ENCODE assay signal across 8 cellular contexts in the genomic region with DNA sequence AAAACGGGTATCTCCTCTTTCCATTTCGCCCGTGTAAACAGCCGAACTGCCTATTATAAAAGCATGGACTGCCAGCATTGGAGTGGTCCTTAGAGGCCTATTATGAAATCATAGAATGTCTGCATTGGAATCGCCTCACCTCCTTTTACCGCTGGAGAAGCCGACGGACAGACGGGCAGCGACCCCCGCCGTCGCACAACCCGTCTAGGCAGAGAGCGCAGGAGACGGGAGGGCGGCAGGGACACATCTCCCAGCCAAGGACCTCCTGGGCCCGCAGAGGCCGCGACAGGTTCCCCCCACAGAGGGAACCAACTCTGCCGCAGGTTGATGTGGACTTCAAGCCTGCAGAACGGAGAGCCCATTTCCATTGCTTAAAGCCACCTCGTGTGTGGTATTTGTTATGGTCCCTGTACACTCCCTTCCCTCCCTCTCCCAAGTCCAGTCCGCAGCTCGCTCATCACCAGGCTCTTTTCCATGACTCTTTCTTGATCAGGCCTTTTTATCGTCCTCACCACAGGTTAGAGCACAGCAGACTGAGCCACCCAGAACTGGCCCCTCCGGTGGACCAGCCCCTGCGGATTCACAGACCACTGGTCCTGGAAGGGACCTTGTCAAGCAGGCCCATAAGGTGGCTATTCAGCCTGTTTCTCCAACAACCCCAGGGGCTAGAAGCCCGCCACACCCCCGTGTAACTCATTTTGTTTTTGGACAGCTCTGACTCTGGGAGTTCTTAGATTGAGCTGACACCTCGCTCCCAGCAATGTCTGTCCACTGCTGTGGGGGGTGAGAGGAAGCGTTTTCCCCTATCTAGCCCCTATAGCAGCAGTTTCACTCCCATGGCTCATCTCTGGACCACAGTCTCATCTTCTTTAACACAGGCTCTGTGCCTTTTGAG.
DNase-seq lines count a peak whose midpoint lies in the region; ATAC-seq lines count a peak whose summit lies in the region.

No MANE protein-coding gene starts in this region.

- H3K4me3 ChIP-seq in iPS-18c (ENCODE audit: insufficient read depth, low read depth, low read length), result peak overlapping the region; percentile 82

- H3K27me3 Mint-ChIP-seq in activated naive CD8-positive, alpha-beta T cell treated with anti-CD3 and anti-CD28 coated beads, Interleukin-2, amount 50 U/mL, for 24 hours, result no peaks in the 10 kb centered on the region

- peak; percentile 15 for ATAC-seq in HG03280 (IDR thresholded peaks at IDR 0.05; ENCODE audit: unreplicated experiment)
- ATAC-seq in activated naive CD8-positive, alpha-beta T cell treated with anti-CD3 and anti-CD28 coated beads, Interleukin-2, amount 50 U/mL, for 24 hours, result no peak

- peaks cover 2% of the 10 kb centered on the region for H3K9me3 ChIP-seq in iPS-18c (ENCODE audit: control insufficient read depth, insufficient read depth, low read length)

- peaks cover 73% of the 10 kb centered on the region for H3K4me1 Mint-ChIP-seq in activated naive CD8-positive, alpha-beta T cell treated with anti-CD3 and anti-CD28 coated beads, Interleukin-2, amount 50 U/mL, for 24 hours

- H3K27ac Mint-ChIP-seq in activated naive CD8-positive, alpha-beta T cell treated with anti-CD3 and anti-CD28 coated beads, Interleukin-2, amount 50 U/mL, for 24 hours, result peak overlapping the region; percentile 34

- no peaks in the 10 kb centered on the region for H3K9me3 Mint-ChIP-seq in activated naive CD8-positive, alpha-beta T cell treated with anti-CD3 and anti-CD28 coated beads, Interleukin-2, amount 50 U/mL, for 24 hours

- peaks cover 24% of the 10 kb centered on the region for H3K36me3 Mint-ChIP-seq in activated naive CD8-positive, alpha-beta T cell treated with anti-CD3 and anti-CD28 coated beads, Interleukin-2, amount 50 U/mL, for 24 hours (ENCODE audit: low read depth)

- peak overlapping the region; percentile 85 for H3K4me3 Mint-ChIP-seq in activated naive CD8-positive, alpha-beta T cell treated with anti-CD3 and anti-CD28 coated beads, Interleukin-2, amount 50 U/mL, for 24 hours

- DNase-seq in DMS79 treated with DMSO at 0.1 percent for 48 hours (lab: John Stamatoyannopoulos, UW) (peak; percentile 92), NCI-H1048 (lab: John Stamatoyannopoulos, UW) (no peak), amniotic stem cell (lab: John Stamatoyannopoulos, UW) (no peak), superior temporal gyrus (ENCODE audit: extremely low spot score) (no peak)
- DNase-seq in activated naive CD8-positive, alpha-beta T cell treated with anti-CD3 and anti-CD28 coated beads, Interleukin-2, amount 50 U/mL, for 24 hours, result peak; percentile 29
- DNase-seq in stimulated activated CD8-positive, alpha-beta memory T cell treated with anti-CD3 and anti-CD28 coated beads, Interleukin-4, amount 100 ng/mL, for 48 hours, result peak; percentile 39

Comparison
In these comparisons a context has a peak if more than half of its experiments do, and no peak if none do; other contexts are left out.
1. DNase-seq: peak in DMS79 treated with DMSO at 0.1 percent for 48 hours (single experiment), activated naive CD8-positive, alpha-beta T cell treated with anti-CD3 and anti-CD28 coated beads, Interleukin-2, amount 50 U/mL, for 24 hours (single experiment) and stimulated activated CD8-positive, alpha-beta memory T cell treated with anti-CD3 and anti-CD28 coated beads, Interleukin-4, amount 100 ng/mL, for 48 hours (single experiment); none in NCI-H1048 (single experiment), amniotic stem cell (single experiment) and superior temporal gyrus (single experiment).